In the genomic region with DNA sequence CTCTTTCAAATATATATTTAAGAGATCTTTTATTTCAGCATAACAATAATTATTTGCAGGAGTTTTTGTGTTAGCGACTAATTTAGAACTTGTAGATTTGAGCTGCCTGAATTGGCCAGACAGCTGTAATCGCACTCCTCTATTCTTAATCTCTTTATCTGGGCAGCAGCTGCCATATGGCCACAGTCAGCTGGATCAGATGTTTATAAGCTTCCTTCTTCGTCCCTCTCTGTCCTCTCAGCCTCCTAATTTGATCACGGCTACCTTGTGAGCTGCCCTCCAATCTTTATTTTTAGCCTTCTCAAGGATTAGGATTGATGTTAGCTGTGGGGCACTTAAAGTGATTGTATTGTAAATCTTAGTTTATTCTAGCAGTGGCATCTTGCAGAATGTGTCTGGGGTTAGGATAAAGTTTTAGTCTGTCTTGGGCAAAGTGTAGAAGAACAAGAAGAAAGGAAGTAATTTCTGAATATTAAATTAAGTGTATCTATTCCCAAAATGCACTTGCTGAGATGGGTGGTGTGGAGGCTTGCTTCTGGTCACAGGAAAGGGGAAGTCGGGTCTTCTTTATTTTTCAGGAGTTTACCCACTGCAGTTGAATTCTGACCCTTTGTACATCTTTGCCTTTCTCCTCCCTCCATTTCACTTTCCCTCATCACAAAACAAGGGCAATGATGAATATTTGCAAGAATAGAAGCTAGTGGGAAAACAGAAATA, we compare ENCODE assay signal across 10 cellular contexts. TPM values are rescaled to one million over a fixed set of nuclear protein-coding genes. Genes with fewer than 3 reads are reported as not detected.
DNase-seq lines count a peak whose midpoint lies in the region; ATAC-seq, FAIRE-seq and TF ChIP-seq lines count a peak whose summit lies in the region.
"Had no signal": no experiment of that assay in that cellular context is flagged by ENCODE, and none has a peak within 500 bp of the region (broad histone marks: within the 10 kb centered on the region; RNA-seq: fewer than 3 reads in every experiment).

No MANE protein-coding gene starts in this region.

- H3K9ac ChIP-seq in HUES64 (ENCODE audit: low read depth, low read length) (no peak overlapping the region), endocrine pancreas (ENCODE audit: control insufficient read depth, insufficient read depth, low read length) (no peak overlapping the region)

- H3K4me3 ChIP-seq in HUES64 (ENCODE audit: low read length): 0 out of 2 replicates have a peak overlapping the region, but pooled peaks have one; percentile 70
- peak overlapping the region; percentile 34 for H3K4me3 ChIP-seq in endocrine pancreas (ENCODE audit: control insufficient read depth, insufficient read depth, low read length)
- H3K4me3 ChIP-seq in small intestine (ENCODE audit: low read depth in 1 of 2, low read length in 2 of 2): no peak overlapping the region

- 57% methylated on average over 5 of the region's 5 CpGs for WGBS in HUES64
- 20 to 29% (median 25%) methylated on average over 5 of the region's 5 CpGs for WGBS in small intestine, 3 donors

- H3K27ac ChIP-seq in HUES64 (ENCODE audit: low read depth, low read length) (no peak overlapping the region), small intestine (ENCODE audit: low read depth in 1 of 2, low read length in 1 of 2) (no peak overlapping the region)

- H3K9me3 ChIP-seq in HUES64 (ENCODE audit: insufficient read depth, low read depth, low read length): no peaks in the 10 kb centered on the region
- H3K9me3 ChIP-seq in endocrine pancreas (ENCODE audit: control insufficient read depth, low read length): no peaks in the 10 kb centered on the region
- H3K9me3 ChIP-seq in small intestine (ENCODE audit: control insufficient read depth, low read depth): no peaks in the 10 kb centered on the region
- H3K9me3 ChIP-seq: breast epithelium had no signal

- DNase-seq in NCI-H82 treated with DMSO at 0.1 percent for 48 hours (lab: John Stamatoyannopoulos, UW; ENCODE audit: unreplicated experiment) (peak; percentile 100), small intestine (peak; percentile 25)
- no peak for DNase-seq in activated naive CD4-positive, alpha-beta T cell (lab: John Stamatoyannopoulos, UW)
- DNase-seq: stimulated activated CD4-positive, alpha-beta T cell treated with anti-CD3 and anti-CD28 coated beads, Interleukin-2, amount 100 ng/mL, for 24 hours had no signal

- no peak for TF ChIP-seq POLR2A in GM18505 (IDR thresholded peaks at IDR 0.05; ENCODE audit: borderline replicate concordance, extremely low read depth, insufficient read depth, insufficient read length)

- H3K36me3 ChIP-seq in HUES64 (ENCODE audit: insufficient read depth, low read length) (peaks cover 25% of the 10 kb centered on the region), endocrine pancreas (ENCODE audit: control insufficient read depth, insufficient read depth, low read length) (peaks cover 5% of the 10 kb centered on the region), small intestine (ENCODE audit: control insufficient read depth in 2 of 2, insufficient read depth in 2 of 2, low read length in 2 of 2) (peaks cover 4 to 6% of the 10 kb centered on the region in 2 donors)

- peaks cover 12% of the 10 kb centered on the region for H3K27me3 ChIP-seq in HUES64 (ENCODE audit: insufficient read depth, low read length)
- H3K27me3 ChIP-seq in endocrine pancreas (ENCODE audit: control insufficient read depth, insufficient read depth, low read length): no peaks in the 10 kb centered on the region
- no peaks in the 10 kb centered on the region for H3K27me3 ChIP-seq in small intestine (ENCODE audit: control insufficient read depth in 2 of 2, insufficient read depth in 2 of 2, low read length in 2 of 2)
- H3K27me3 ChIP-seq: breast epithelium had no signal

- no peak for FAIRE-seq in small intestine (lab: Jason Lieb, UNC)
- FAIRE-seq: GM18507 had no signal

- peaks cover 38% of the 10 kb centered on the region for H3K4me1 ChIP-seq in HUES64 (ENCODE audit: insufficient read depth, low read length)
- no peaks in the 10 kb centered on the region for H3K4me1 ChIP-seq in endocrine pancreas (ENCODE audit: control insufficient read depth, insufficient read depth, low read length)
- peaks cover 0 to 2% of the 10 kb centered on the region in 2 donors for H3K4me1 ChIP-seq in small intestine (ENCODE audit: control insufficient read depth in 2 of 2, insufficient read depth in 1 of 2, low read depth in 1 of 2, low read length in 1 of 2)
- H3K4me1 ChIP-seq: breast epithelium had no signal

- ATAC-seq in GM18505 (IDR thresholded peaks at IDR 0.05; ENCODE audit: unreplicated experiment) (no peak), HG02759 (IDR thresholded peaks at IDR 0.05; ENCODE audit: unreplicated experiment) (no peak)

RNA-seq across cellular contexts. Expression of a gene that starts 1.1 kb away (rescaled TPM):
- polyA plus RNA-seq in HUES64 (2013, experiment 1 of 2): 7.8 TPM
- polyA plus RNA-seq in HUES64 (2013, experiment 2 of 2): 10.8 TPM
- 10 to 100 TPM in 2 of 3 donors, 1 to 10 TPM in 1; 6.2 to 15.4 (median 10.1) TPM for polyA plus RNA-seq in small intestine

Comparison
In these comparisons a context has a peak if more than half of its experiments do, and no peak if none do; other contexts are left out.
1. H3K4me3 ChIP-seq: peak in HUES64 (single experiment) and endocrine pancreas (single experiment); none in small intestine (0 of 2).
2. DNase-seq: peak in NCI-H82 treated with DMSO at 0.1 percent for 48 hours (single experiment) and small intestine (single experiment); none in activated naive CD4-positive, alpha-beta T cell (0 of 4).